Comparison of ENCODE assay signal across 8 cellular contexts in genomic region chr6:146543940-146544661, GRCh38.
DNase-seq lines count a peak whose midpoint lies in the region; ATAC-seq and TF ChIP-seq lines count a peak whose summit lies in the region.

No MANE protein-coding gene starts in this region.

- peak; percentile 28 for ATAC-seq in GM19023 (IDR thresholded peaks at IDR 0.05; ENCODE audit: unreplicated experiment)
- no peak for ATAC-seq in HG03571 (IDR thresholded peaks at IDR 0.05; ENCODE audit: unreplicated experiment)

- no peaks in the 10 kb centered on the region for H3K4me1 ChIP-seq in neuron (ENCODE audit: insufficient read depth, low read length)

- no peaks in the 10 kb centered on the region for H3K36me3 Mint-ChIP-seq in activated naive CD8-positive, alpha-beta T cell

- H3K27ac Mint-ChIP-seq in activated naive CD8-positive, alpha-beta T cell: no peak overlapping the region

- no peaks in the 10 kb centered on the region for H3K9me3 ChIP-seq in neuron (ENCODE audit: low read length)

- DNase-seq in HuH-7 (ENCODE audit: low spot score) (peak; percentile 69), head of caudate nucleus (peak in 26 of 42 donors; percentile 6 to 63 (median 28)), NAMALWA (ENCODE audit: low spot score) (no peak)

- no peaks in the 10 kb centered on the region for H3K9me3 Mint-ChIP-seq in activated naive CD8-positive, alpha-beta T cell (ENCODE audit: low read depth)

- no peaks in the 10 kb centered on the region for H3K36me3 ChIP-seq in neuron (ENCODE audit: insufficient read depth, low read length)

- H3K27me3 Mint-ChIP-seq in activated naive CD8-positive, alpha-beta T cell: peaks cover 28% of the 10 kb centered on the region

- no peak overlapping the region for H2AFZ ChIP-seq in neuron (ENCODE audit: low read depth, low read length)

- TF ChIP-seq CTCF in 22Rv1 (IDR thresholded peaks at IDR 0.05): no peak

- H3K4me3 ChIP-seq in neuron (ENCODE audit: low read length): peak overlapping the region; percentile 52

- H3K27me3 ChIP-seq in neuron (ENCODE audit: insufficient read depth, low read length): no peaks in the 10 kb centered on the region

- peaks cover 8% of the 10 kb centered on the region for H3K4me1 Mint-ChIP-seq in activated naive CD8-positive, alpha-beta T cell (ENCODE audit: low read depth)

- H3K4me3 Mint-ChIP-seq in activated naive CD8-positive, alpha-beta T cell: peak overlapping the region; percentile 85

- H3K27ac ChIP-seq in 22Rv1: peak overlapping the region; percentile 71

- intact Hi-C loops in head of caudate nucleus (cut with DNase I): no loop called here
